In the genomic region with DNA sequence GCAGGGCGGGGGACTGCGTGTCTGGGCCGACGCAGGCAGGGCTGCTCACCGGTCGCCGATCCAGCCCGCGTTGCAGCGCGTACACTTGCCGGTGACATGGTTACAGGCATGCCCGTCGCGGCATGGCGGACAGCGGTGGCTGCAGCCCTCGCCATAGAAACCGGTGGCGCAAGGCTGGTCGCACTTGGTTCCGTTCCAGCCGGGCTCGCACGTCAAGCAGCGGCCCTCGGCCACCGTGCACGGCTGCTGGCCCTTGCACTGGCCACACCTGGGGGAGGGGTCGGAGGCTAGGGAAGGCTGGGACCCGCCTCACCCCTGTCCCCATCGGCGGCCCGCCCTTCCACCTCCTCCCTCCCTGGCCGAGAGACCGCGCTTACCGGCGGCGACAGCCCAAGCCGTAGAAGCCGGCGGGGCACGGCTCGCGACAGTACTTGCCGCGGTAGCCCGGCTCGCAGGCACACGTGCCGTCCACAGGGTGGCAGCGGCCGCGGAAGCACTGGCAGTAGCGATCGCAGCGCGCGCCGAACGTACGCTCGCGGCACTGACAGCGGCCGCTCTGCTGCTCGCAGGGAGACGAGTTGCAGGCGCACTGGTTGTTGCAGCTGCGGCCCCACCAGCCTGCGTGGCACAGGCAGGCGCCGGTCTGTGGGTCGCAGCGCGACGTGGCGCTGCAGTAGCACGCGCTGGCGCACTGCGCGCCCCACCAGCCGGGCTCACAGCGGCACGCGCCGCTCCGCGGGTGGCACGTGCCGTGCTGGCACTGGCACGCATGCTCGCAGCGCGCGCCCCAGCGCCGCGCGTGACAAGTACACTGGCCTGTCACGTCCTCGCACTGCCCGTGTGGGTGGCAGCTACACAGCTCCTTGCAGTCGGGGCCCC, we compare ENCODE assay signal across 8 cellular contexts. TPM values are rescaled to one million over a fixed set of nuclear protein-coding genes. Genes with fewer than 3 reads are reported as not detected.
DNase-seq lines count a peak whose midpoint lies in the region; ATAC-seq and TF ChIP-seq lines count a peak whose summit lies in the region.

No MANE protein-coding gene starts in this region.

- peak overlapping the region in 2 of 3 donors; percentile 21 to 24 for H3K4me3 ChIP-seq in liver (ENCODE audit: low read depth in 1 of 3, low read length in 3 of 3)

- TF ChIP-seq RAD21 in liver (IDR thresholded peaks at IDR 0.05), result peak in 1 of 2 donors; percentile 55

- ATAC-seq in T-helper 17 cell (peak; percentile 70), GM19463 (IDR thresholded peaks at IDR 0.05; ENCODE audit: unreplicated experiment) (no peak), HG02938 (IDR thresholded peaks at IDR 0.05; ENCODE audit: unreplicated experiment) (no peak)
- peak; percentile 66 for ATAC-seq in stimulated activated effector memory CD8-positive, alpha-beta T cell treated with anti-CD3 and anti-CD28 coated beads, Interleukin-12 subunit alpha, Interleukin-12 subunit beta, amount 100 ng/mL, for 72 hours

- DNase-seq in NCI-H1436 (lab: John Stamatoyannopoulos, UW), result peak; percentile 35
- no peak for DNase-seq in NCI-H1436 treated with DMSO at 0.1 percent for 48 hours (lab: John Stamatoyannopoulos, UW)
- peak; percentile 45 to 54 (median 53) for DNase-seq in T-helper 17 cell
- peak; percentile 59 for DNase-seq in central memory CD4-positive, alpha-beta T cell
- peak in 1 of 2 donors; percentile 30 for DNase-seq in stimulated activated effector memory CD8-positive, alpha-beta T cell treated with anti-CD3 and anti-CD28 coated beads, Interleukin-12 subunit alpha, Interleukin-12 subunit beta, amount 100 ng/mL, for 72 hours (ENCODE audit: low spot score in 2 of 2)

- peaks cover 3% of the 10 kb centered on the region for H3K36me3 Mint-ChIP-seq in T-helper 17 cell (ENCODE audit: low read depth)
- no peaks in the 10 kb centered on the region for H3K36me3 Mint-ChIP-seq in stimulated activated effector memory CD8-positive, alpha-beta T cell treated with anti-CD3 and anti-CD28 coated beads, Interleukin-12 subunit alpha, Interleukin-12 subunit beta, amount 100 ng/mL, for 72 hours

- peaks cover 22% of the 10 kb centered on the region for H3K4me1 Mint-ChIP-seq in T-helper 17 cell
- peaks cover 26% of the 10 kb centered on the region for H3K4me1 Mint-ChIP-seq in stimulated activated effector memory CD8-positive, alpha-beta T cell treated with anti-CD3 and anti-CD28 coated beads, Interleukin-12 subunit alpha, Interleukin-12 subunit beta, amount 100 ng/mL, for 72 hours

- no peaks in the 10 kb centered on the region for H3K9me3 Mint-ChIP-seq in stimulated activated effector memory CD8-positive, alpha-beta T cell treated with anti-CD3 and anti-CD28 coated beads, Interleukin-12 subunit alpha, Interleukin-12 subunit beta, amount 100 ng/mL, for 72 hours

- H3K27me3 ChIP-seq in liver (ENCODE audit: control insufficient read depth in 4 of 4, insufficient read depth in 4 of 4, low read length in 3 of 4), result peaks cover 0 to 8% (median 3%) of the 10 kb centered on the region in 4 donors

- peaks cover 11 to 27% (median 19%) of the 10 kb centered on the region in 4 donors for H3K4me1 ChIP-seq in liver (ENCODE audit: control insufficient read depth in 4 of 4, insufficient read depth in 4 of 4, low read length in 3 of 4)

- H3K36me3 ChIP-seq in liver (ENCODE audit: control insufficient read depth in 4 of 4, insufficient read depth in 3 of 4, low read depth in 1 of 4, low read length in 3 of 4), result no peaks in the 10 kb centered on the region

- TF ChIP-seq CTCF in liver (IDR thresholded peaks at IDR 0.05; ENCODE audit: low read depth, low read length, missing input control), result peak; percentile 23

- peak overlapping the region; percentile 93 for H3K4me3 Mint-ChIP-seq in T-helper 17 cell
- H3K4me3 Mint-ChIP-seq in stimulated activated effector memory CD8-positive, alpha-beta T cell treated with anti-CD3 and anti-CD28 coated beads, Interleukin-12 subunit alpha, Interleukin-12 subunit beta, amount 100 ng/mL, for 72 hours, result peak overlapping the region; percentile 80

- 10% methylated on average over 106 of the region's 106 CpGs for WGBS in liver

- no peak overlapping the region for H3K27ac ChIP-seq in liver (ENCODE audit: low read depth in 1 of 2, low read length in 2 of 2)

- peaks cover 31% of the 10 kb centered on the region for H3K27me3 Mint-ChIP-seq in T-helper 17 cell

- H3K9me3 ChIP-seq in T-helper 17 cell (ENCODE audit: control insufficient read depth, low read length, poor library complexity, severe bottlenecking), result no peaks in the 10 kb centered on the region
- no peaks in the 10 kb centered on the region for H3K9me3 ChIP-seq in liver (ENCODE audit: control insufficient read depth in 4 of 4, low read length in 3 of 4)

- H3K27ac Mint-ChIP-seq in T-helper 17 cell, result no peak overlapping the region
- no peak overlapping the region for H3K27ac Mint-ChIP-seq in stimulated activated effector memory CD8-positive, alpha-beta T cell treated with anti-CD3 and anti-CD28 coated beads, Interleukin-12 subunit alpha, Interleukin-12 subunit beta, amount 100 ng/mL, for 72 hours

- no peak overlapping the region for H3K9ac ChIP-seq in liver (ENCODE audit: low read depth in 1 of 2, low read length in 2 of 2)

TF ChIP-seq in liver, 16 proteins besides CTCF, POLR2A, EP300 and RAD21:
- TF ChIP-seq YY1 (IDR thresholded peaks at IDR 0.05) (no peak), SP1 (IDR thresholded peaks at IDR 0.05) (no peak), HNF4A (conservative IDR thresholded peaks at IDR 0.05) (no peak)
- TF ChIP-seq, protein P1, sequence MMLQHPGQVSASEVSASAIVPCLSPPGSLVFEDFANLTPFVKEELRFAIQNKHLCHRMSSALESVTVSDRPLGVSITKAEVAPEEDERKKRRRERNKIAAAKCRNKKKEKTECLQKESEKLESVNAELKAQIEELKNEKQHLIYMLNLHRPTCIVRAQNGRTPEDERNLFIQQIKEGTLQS (IDR thresholded peaks at IDR 0.05), result no peak
TF ChIP-seq in liver: peak in this region for 0.

RNA-seq across cellular contexts. Expression of a gene that starts 6.7 kb away (rescaled TPM):
- total RNA-seq in T-helper 17 cell (1 to 10 TPM; 3.1 to 3.6 TPM), liver (1 to 10 TPM; 1.7 to 2.0 TPM)
- 1 to 10 TPM in 1 of 2 donors, under 1 TPM in 1; 0.15 to 1.7 TPM for polyA plus RNA-seq in liver

RNA-seq across cellular contexts. Expression of a gene that starts 36.9 kb away (rescaled TPM):
- 1 to 10 TPM; 5.2 to 5.6 TPM for total RNA-seq in T-helper 17 cell
- 1 to 10 TPM; 3.8 to 5.0 TPM for total RNA-seq in liver
- polyA plus RNA-seq in liver, result 1 to 10 TPM in 1 of 2 donors, under 1 TPM in 1; 0.99 to 2.3 TPM

Comparison
In these comparisons a context has a peak if more than half of its experiments do, and no peak if none do; other contexts are left out.
1. ATAC-seq: peak in T-helper 17 cell (single experiment) and stimulated activated effector memory CD8-positive, alpha-beta T cell treated with anti-CD3 and anti-CD28 coated beads, Interleukin-12 subunit alpha, Interleukin-12 subunit beta, amount 100 ng/mL, for 72 hours (single experiment); none in GM19463 (single experiment) and HG02938 (single experiment).